Comparison of ENCODE assay signal across 10 cellular contexts in genomic region chr19:38277969-38278680, GRCh38. TPM values are rescaled to one million over a fixed set of nuclear protein-coding genes. Genes with fewer than 3 reads are reported as not detected.
DNase-seq lines count a peak whose midpoint lies in the region; ATAC-seq and TF ChIP-seq lines count a peak whose summit lies in the region.
"Had no signal": no experiment of that assay in that cellular context is flagged by ENCODE, and none has a peak within 500 bp of the region (broad histone marks: within the 10 kb centered on the region; RNA-seq: fewer than 3 reads in every experiment).

No MANE protein-coding gene starts in this region.

- H3K27me3 Mint-ChIP-seq in WTC11 (ENCODE audit: low read depth) = no peaks in the 10 kb centered on the region
- H3K27me3 Mint-ChIP-seq in progenitor cell of endocrine pancreas = no peaks in the 10 kb centered on the region
- H3K27me3 Mint-ChIP-seq: stimulated activated naive CD8-positive, alpha-beta T cell treated with anti-CD3 and anti-CD28 coated beads, Interleukin-15, amount 100 ng/mL, for 72 hours had no signal

- TF ChIP-seq POLR2A in heart left ventricle (IDR thresholded peaks at IDR 0.05) = peak in 1 of 2 donors; percentile 21

- H3K36me3 ChIP-seq in BJ (ENCODE audit: control insufficient read depth, insufficient read depth, low read length) (no peaks in the 10 kb centered on the region), heart left ventricle (no peaks in the 10 kb centered on the region)

- peak; percentile 63 for DNase-seq in BJ (ENCODE audit: low read depth)
- no peak for DNase-seq in WTC11 (ENCODE audit: low spot score)
- peak in 4 of 5 donors; percentile 79 to 86 (median 84) for DNase-seq in heart left ventricle
- no peak for DNase-seq in progenitor cell of endocrine pancreas (ENCODE audit: low spot score, unreplicated experiment)
- DNase-seq in NCI-H524 (lab: John Stamatoyannopoulos, UW) = no peak
- no peak for DNase-seq in GOT3 (lab: John Stamatoyannopoulos, UW)
- DNase-seq in nucleus accumbens (lab: John Stamatoyannopoulos, UW) = no peak
- DNase-seq: NCI-H2029; stimulated activated naive CD8-positive, alpha-beta T cell treated with anti-CD3 and anti-CD28 coated beads, Interleukin-15, amount 100 ng/mL, for 72 hours had no signal

- intact Hi-C loops in heart left ventricle (cut with DNase I) = loop anchor here in 8 of 10 donors (1.0 to 5.0 kb wide), 7 partner anchors 25 to 44 kb away; partner anchors contain the start of genes YIF1B (in 3 of the 8) and KCNK6 (in 2 of the 8)

- peaks cover 10% of the 10 kb centered on the region; the same call in 1 of the 2 replicates for H3K4me1 Mint-ChIP-seq in WTC11
- peaks cover 41% of the 10 kb centered on the region for H3K4me1 Mint-ChIP-seq in progenitor cell of endocrine pancreas (ENCODE audit: low read depth)

- peaks cover 19% of the 10 kb centered on the region for H3K36me3 Mint-ChIP-seq in WTC11
- peaks cover 12% of the 10 kb centered on the region for H3K36me3 Mint-ChIP-seq in progenitor cell of endocrine pancreas (ENCODE audit: insufficient read depth)

- no peaks in the 10 kb centered on the region for H3K9me3 ChIP-seq in heart left ventricle

- H3K9me3 Mint-ChIP-seq in WTC11 = no peaks in the 10 kb centered on the region
- no peaks in the 10 kb centered on the region for H3K9me3 Mint-ChIP-seq in progenitor cell of endocrine pancreas (ENCODE audit: low read depth)
- H3K9me3 Mint-ChIP-seq: stimulated activated naive CD8-positive, alpha-beta T cell treated with anti-CD3 and anti-CD28 coated beads, Interleukin-15, amount 100 ng/mL, for 72 hours had no signal

- POLR2A ChIA-PET in BJ (lab: Charles Lee) (no interaction called here), WTC11 (lab: Charles Lee) (no interaction called here)

- CTCF ChIA-PET in BJ (lab: Yijun Ruan, JAX) = interaction anchor here (0.9 kb wide), 1 partner anchor 10 kb away, joined by 3 read pairs; no protein-coding TSS in a partner anchor
- CTCF ChIA-PET in WTC11 (lab: Charles Lee) = no interaction called here

- no peak for ATAC-seq in WTC11
- peak; percentile 80 to 93 (median 90) for ATAC-seq in heart left ventricle
- no peak for ATAC-seq in HG02798 (IDR thresholded peaks at IDR 0.05; ENCODE audit: poor library complexity, unreplicated experiment)
- ATAC-seq: stimulated activated naive CD8-positive, alpha-beta T cell treated with anti-CD3 and anti-CD28 coated beads, Interleukin-15, amount 100 ng/mL, for 72 hours had no signal

- peaks cover 4 to 78% (median 47%) of the 10 kb centered on the region in 12 donors for H3K4me1 ChIP-seq in heart left ventricle

- H3K27me3 ChIP-seq in BJ (ENCODE audit: control insufficient read depth, insufficient read depth, low read length) (no peaks in the 10 kb centered on the region), heart left ventricle (no peaks in the 10 kb centered on the region)

- H3K4me3 ChIP-seq in BJ (ENCODE audit: low read depth, low read length) = no peak overlapping the region
- no peak overlapping the region for H3K4me3 ChIP-seq in heart left ventricle

- H3K27ac Mint-ChIP-seq in WTC11 = peak overlapping the region; percentile 49; the same call in 1 of the 2 replicates
- peak overlapping the region; percentile 94 for H3K27ac Mint-ChIP-seq in progenitor cell of endocrine pancreas

- H3K27ac ChIP-seq in heart left ventricle = peak overlapping the region; percentile 57 to 90 (median 78)

- no peak overlapping the region for H3K4me3 Mint-ChIP-seq in WTC11
- no peak overlapping the region for H3K4me3 Mint-ChIP-seq in progenitor cell of endocrine pancreas (ENCODE audit: low read depth)
- H3K4me3 Mint-ChIP-seq: stimulated activated naive CD8-positive, alpha-beta T cell treated with anti-CD3 and anti-CD28 coated beads, Interleukin-15, amount 100 ng/mL, for 72 hours had no signal

- no peak for TF ChIP-seq CTCF in BJ (IDR thresholded peaks at IDR 0.05; ENCODE audit: insufficient read depth, low read depth, low read length)
- no peak for TF ChIP-seq CTCF in WTC11 (IDR thresholded peaks at IDR 0.05)
- no peak for TF ChIP-seq CTCF in heart left ventricle (IDR thresholded peaks at IDR 0.05)
- TF ChIP-seq CTCF in progenitor cell of endocrine pancreas (IDR thresholded peaks at IDR 0.05; ENCODE audit: unreplicated experiment) = no peak

- WGBS in heart left ventricle, 4 donors = 31 to 33% (median 33%) methylated on average over 9 of the region's 9 CpGs

TF ChIP-seq in WTC11, 78 proteins besides CTCF, POLR2A, EP300 and RAD21 (continues in another document):
- TF ChIP-seq NR2C2 (CRISPR knock-in tag; IDR thresholded peaks at IDR 0.05) (no peak), ZNF425 (CRISPR knock-in tag; conservative IDR thresholded peaks at IDR 0.05) (no peak), ESRRA (CRISPR knock-in tag; IDR thresholded peaks at IDR 0.05; ENCODE audit: borderline replicate concordance) (no peak)
- TF ChIP-seq, protein P1, sequence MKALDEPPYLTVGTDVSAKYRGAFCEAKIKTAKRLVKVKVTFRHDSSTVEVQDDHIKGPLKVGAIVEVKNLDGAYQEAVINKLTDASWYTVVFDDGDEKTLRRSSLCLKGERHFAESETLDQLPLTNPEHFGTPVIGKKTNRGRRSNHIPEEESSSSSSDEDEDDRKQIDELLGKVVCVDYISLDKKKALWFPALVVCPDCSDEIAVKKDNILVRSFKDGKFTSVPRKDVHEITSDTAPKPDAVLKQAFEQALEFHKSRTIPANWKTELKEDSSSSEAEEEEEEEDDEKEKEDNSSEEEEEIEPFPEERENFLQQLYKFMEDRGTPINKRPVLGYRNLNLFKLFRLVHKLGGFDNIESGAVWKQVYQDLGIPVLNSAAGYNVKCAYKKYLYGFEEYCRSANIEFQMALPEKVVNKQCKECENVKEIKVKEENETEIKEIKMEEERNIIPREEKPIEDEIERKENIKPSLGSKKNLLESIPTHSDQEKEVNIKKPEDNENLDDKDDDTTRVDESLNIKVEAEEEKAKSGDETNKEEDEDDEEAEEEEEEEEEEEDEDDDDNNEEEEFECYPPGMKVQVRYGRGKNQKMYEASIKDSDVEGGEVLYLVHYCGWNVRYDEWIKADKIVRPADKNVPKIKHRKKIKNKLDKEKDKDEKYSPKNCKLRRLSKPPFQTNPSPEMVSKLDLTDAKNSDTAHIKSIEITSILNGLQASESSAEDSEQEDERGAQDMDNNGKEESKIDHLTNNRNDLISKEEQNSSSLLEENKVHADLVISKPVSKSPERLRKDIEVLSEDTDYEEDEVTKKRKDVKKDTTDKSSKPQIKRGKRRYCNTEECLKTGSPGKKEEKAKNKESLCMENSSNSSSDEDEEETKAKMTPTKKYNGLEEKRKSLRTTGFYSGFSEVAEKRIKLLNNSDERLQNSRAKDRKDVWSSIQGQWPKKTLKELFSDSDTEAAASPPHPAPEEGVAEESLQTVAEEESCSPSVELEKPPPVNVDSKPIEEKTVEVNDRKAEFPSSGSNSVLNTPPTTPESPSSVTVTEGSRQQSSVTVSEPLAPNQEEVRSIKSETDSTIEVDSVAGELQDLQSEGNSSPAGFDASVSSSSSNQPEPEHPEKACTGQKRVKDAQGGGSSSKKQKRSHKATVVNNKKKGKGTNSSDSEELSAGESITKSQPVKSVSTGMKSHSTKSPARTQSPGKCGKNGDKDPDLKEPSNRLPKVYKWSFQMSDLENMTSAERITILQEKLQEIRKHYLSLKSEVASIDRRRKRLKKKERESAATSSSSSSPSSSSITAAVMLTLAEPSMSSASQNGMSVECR (CRISPR knock-in tag; IDR thresholded peaks at IDR 0.05; ENCODE audit: borderline replicate concordance) = no peak

RNA-seq across cellular contexts. Expression of gene SPINT2, which starts 13.8 kb away (rescaled TPM):
- polyA plus RNA-seq in BJ (2011; rRNA removed) = 33.2 and 45.5 TPM in 2 replicates
- polyA minus RNA-seq in BJ (2011; rRNA and poly(A)+ RNA removed) = 5.2 and 13.1 TPM in 2 replicates
- 335 to 400 TPM (median 358 TPM) in 3 replicates for total RNA-seq in WTC11 (2021)
- total RNA-seq in heart left ventricle = 10 to 100 TPM in 7 of 9 donors, 1 to 10 TPM in 2; 3.5 to 27.7 (median 15.9) TPM
- 10 to 100 TPM in 1 of 2 donors, 1 to 10 TPM in 1; 3.6 to 11.3 TPM for polyA plus RNA-seq in heart left ventricle
- 519 and 559 TPM in 2 replicates for total RNA-seq in progenitor cell of endocrine pancreas

RNA-seq across cellular contexts. Expression of gene PPP1R14A, which starts 22.0 kb away (rescaled TPM):
- polyA plus RNA-seq in BJ (2011; rRNA removed) (15.6 and 18.3 TPM in 2 replicates), heart left ventricle (10 to 100 TPM; 18.2 to 83.1 TPM)
- polyA minus RNA-seq in BJ (2011; rRNA and poly(A)+ RNA removed) = 1.9 and 3.0 TPM in 2 replicates
- total RNA-seq in WTC11 (2021) (32.3 to 33.8 TPM (median 33.4 TPM) in 3 replicates), heart left ventricle (10 to 100 TPM; 13.0 to 88.5 (median 25.3) TPM), progenitor cell of endocrine pancreas (15.2 and 17.2 TPM in 2 replicates)

RNA-seq across cellular contexts. Expression of gene C19orf33, which starts 25.9 kb away (rescaled TPM):
- 0.28 and 0.88 TPM in 2 replicates for polyA plus RNA-seq in BJ (2011; rRNA removed)
- polyA minus RNA-seq in BJ (2011; rRNA and poly(A)+ RNA removed) = not detected in 2 replicates
- 16.1 to 22.3 TPM (median 21.3 TPM) in 3 replicates for total RNA-seq in WTC11 (2021)
- total RNA-seq in heart left ventricle = 10 to 100 TPM in 5 of 9 donors, 1 to 10 TPM in 3, not detected in 1; 3.5 to 73.1 (median 11.5) TPM
- polyA plus RNA-seq in heart left ventricle = 10 to 100 TPM; 12.2 to 54.2 TPM
- 3.0 and 3.5 TPM in 2 replicates for total RNA-seq in progenitor cell of endocrine pancreas

RNA-seq across cellular contexts. Expression of gene YIF1B, which starts 37.6 kb away (rescaled TPM):
- polyA plus RNA-seq in BJ (2011; rRNA removed) = 126 and 211 TPM in 2 replicates
- 64.5 and 115 TPM in 2 replicates for polyA minus RNA-seq in BJ (2011; rRNA and poly(A)+ RNA removed)
- 83.3 to 92.5 TPM (median 90.1 TPM) in 3 replicates for total RNA-seq in WTC11 (2021)
- total RNA-seq in heart left ventricle = 10 to 100 TPM; 26.4 to 47.4 (median 31.9) TPM
- 100 to 1,000 TPM in 1 of 2 donors, 10 to 100 TPM in 1; 39.2 to 113 TPM for polyA plus RNA-seq in heart left ventricle
- 29.6 and 31.3 TPM in 2 replicates for total RNA-seq in progenitor cell of endocrine pancreas

RNA-seq across cellular contexts. Expression of gene KCNK6, which starts 41.5 kb away (rescaled TPM):
- polyA plus RNA-seq in BJ (2011; rRNA removed) = 15.6 and 16.5 TPM in 2 replicates
- 6.2 and 8.6 TPM in 2 replicates for polyA minus RNA-seq in BJ (2011; rRNA and poly(A)+ RNA removed)
- 12.9 to 18.3 TPM (median 13.2 TPM) in 3 replicates for total RNA-seq in WTC11 (2021)
- 10 to 100 TPM in 4 of 9 donors, 1 to 10 TPM in 5; 3.1 to 23.6 (median 8.5) TPM for total RNA-seq in heart left ventricle
- 1 to 10 TPM; 4.4 to 6.4 TPM for polyA plus RNA-seq in heart left ventricle
- 0.43 and 0.53 TPM in 2 replicates for total RNA-seq in progenitor cell of endocrine pancreas

Comparison
In these comparisons a context has a peak if more than half of its experiments do, and no peak if none do; other contexts are left out.
1. DNase-seq: peak in BJ (single experiment) and heart left ventricle (4 of 5); none in WTC11 (single experiment), progenitor cell of endocrine pancreas (single experiment), NCI-H524 (0 of 2), GOT3 (single experiment) and nucleus accumbens (0 of 56).
2. ATAC-seq: peak in heart left ventricle (4 of 4); none in WTC11 (single experiment) and HG02798 (single experiment).
3. RNA of gene SPINT2, which starts 13.8 kb away (total RNA-seq): 519 to 559 TPM in progenitor cell of endocrine pancreas and 335 to 400 TPM in WTC11; 3.5 to 27.7 TPM in heart left ventricle; every median in the first group is over 10 times any median in the second.